Comparison of ENCODE assay signal across 1 cellular context in the genomic region with DNA sequence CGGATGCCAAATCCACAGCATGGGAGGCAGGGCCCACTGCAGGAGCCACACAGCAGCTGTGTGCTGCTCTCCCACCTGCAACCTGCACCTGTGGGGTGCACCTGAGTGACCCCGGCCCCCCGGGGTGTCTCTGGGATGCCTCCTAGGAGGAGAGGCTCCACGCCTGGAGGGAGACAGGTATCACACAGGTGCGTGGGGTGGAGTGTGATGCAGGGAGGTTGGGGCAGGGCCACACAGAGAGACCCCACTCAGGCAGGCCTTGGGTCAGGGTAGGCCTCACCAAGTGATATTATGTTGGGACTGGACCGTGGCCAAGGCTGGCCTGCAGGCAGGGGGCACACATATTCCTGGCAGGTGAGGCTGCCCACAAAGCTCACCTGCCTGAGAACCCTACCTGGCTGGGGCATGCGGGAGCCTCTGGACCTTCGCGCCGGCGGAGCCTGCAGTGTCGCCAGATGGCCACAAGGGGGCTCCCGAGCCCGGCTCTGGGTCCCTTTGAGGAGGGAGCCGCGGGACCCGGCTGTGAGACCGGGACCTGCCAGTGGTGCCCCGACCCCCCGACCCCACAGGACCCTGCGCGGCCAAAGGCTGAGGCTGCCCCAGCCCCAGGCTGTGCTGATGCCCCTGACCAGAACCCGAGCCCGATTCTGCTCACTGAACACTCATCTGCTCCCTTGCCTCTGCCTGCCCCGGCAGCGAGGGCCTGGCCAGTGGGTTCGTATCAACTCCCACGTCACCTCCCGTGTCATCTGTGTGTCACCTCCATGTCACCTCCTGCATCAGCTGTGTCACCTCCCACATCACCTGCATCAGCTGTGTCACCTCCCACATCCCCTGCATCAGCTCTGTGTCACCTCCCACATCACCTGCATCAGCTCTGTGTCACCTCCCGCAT.
TF ChIP-seq lines count a peak whose summit lies in the region.

No MANE protein-coding gene starts in this region.

TF ChIP-seq in HCT116, 20 proteins besides CTCF, POLR2A, EP300 and RAD21 (continued from another document):
- no peak for TF ChIP-seq POLR2AphosphoS5 (IDR thresholded peaks at IDR 0.05; ENCODE audit: low read depth, low read length)
- no peak for TF ChIP-seq ELF1 (IDR thresholded peaks at IDR 0.05; ENCODE audit: borderline replicate concordance, low read depth)
- TF ChIP-seq ZFX (IDR thresholded peaks at IDR 0.05), result no peak
- TF ChIP-seq, protein P1, sequence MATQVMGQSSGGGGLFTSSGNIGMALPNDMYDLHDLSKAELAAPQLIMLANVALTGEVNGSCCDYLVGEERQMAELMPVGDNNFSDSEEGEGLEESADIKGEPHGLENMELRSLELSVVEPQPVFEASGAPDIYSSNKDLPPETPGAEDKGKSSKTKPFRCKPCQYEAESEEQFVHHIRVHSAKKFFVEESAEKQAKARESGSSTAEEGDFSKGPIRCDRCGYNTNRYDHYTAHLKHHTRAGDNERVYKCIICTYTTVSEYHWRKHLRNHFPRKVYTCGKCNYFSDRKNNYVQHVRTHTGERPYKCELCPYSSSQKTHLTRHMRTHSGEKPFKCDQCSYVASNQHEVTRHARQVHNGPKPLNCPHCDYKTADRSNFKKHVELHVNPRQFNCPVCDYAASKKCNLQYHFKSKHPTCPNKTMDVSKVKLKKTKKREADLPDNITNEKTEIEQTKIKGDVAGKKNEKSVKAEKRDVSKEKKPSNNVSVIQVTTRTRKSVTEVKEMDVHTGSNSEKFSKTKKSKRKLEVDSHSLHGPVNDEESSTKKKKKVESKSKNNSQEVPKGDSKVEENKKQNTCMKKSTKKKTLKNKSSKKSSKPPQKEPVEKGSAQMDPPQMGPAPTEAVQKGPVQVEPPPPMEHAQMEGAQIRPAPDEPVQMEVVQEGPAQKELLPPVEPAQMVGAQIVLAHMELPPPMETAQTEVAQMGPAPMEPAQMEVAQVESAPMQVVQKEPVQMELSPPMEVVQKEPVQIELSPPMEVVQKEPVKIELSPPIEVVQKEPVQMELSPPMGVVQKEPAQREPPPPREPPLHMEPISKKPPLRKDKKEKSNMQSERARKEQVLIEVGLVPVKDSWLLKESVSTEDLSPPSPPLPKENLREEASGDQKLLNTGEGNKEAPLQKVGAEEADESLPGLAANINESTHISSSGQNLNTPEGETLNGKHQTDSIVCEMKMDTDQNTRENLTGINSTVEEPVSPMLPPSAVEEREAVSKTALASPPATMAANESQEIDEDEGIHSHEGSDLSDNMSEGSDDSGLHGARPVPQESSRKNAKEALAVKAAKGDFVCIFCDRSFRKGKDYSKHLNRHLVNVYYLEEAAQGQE (IDR thresholded peaks at IDR 0.05; ENCODE audit: low read depth), result no peak
- TF ChIP-seq JUND (IDR thresholded peaks at IDR 0.05), result no peak
- TF ChIP-seq, protein P2, sequence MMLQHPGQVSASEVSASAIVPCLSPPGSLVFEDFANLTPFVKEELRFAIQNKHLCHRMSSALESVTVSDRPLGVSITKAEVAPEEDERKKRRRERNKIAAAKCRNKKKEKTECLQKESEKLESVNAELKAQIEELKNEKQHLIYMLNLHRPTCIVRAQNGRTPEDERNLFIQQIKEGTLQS (IDR thresholded peaks at IDR 0.05), result no peak
- TF ChIP-seq TCF7L2 (IDR thresholded peaks at IDR 0.05; ENCODE audit: borderline replicate concordance, extremely low read depth, insufficient read depth, insufficient read length), result no peak
- no peak for TF ChIP-seq SIN3A (IDR thresholded peaks at IDR 0.05; ENCODE audit: low read depth)
- TF ChIP-seq EZH2 (IDR thresholded peaks at IDR 0.05), result no peak
